Comparison of ENCODE assay signal across 26 cellular contexts in genomic region chr6:48136856-48137255, GRCh38. TPM values are rescaled to one million over a fixed set of nuclear protein-coding genes. Genes with fewer than 3 reads are reported as not detected.
DNase-seq lines count a peak whose midpoint lies in the region; ATAC-seq and TF ChIP-seq lines count a peak whose summit lies in the region.
"Had no signal": no experiment of that assay in that cellular context is flagged by ENCODE, and none has a peak within 500 bp of the region (broad histone marks: within the 10 kb centered on the region; RNA-seq: fewer than 3 reads in every experiment).

No MANE protein-coding gene starts in this region.

- H3K4me2 ChIP-seq in mesenchymal stem cell (ENCODE audit: low read length, poor library complexity, severe bottlenecking), result no peak overlapping the region
- H3K4me2 ChIP-seq: KMS-11 had no signal

- H3K9me3 Mint-ChIP-seq in MCF 10A (ENCODE audit: unreplicated experiment), result no peaks in the 10 kb centered on the region
- H3K9me3 Mint-ChIP-seq: activated naive CD8-positive, alpha-beta T cell treated with anti-CD3 and anti-CD28 coated beads, Interleukin-2, amount 50 U/mL, for 24 hours had no signal

- H3K79me1 ChIP-seq in mesenchymal stem cell (replicated peaks; ENCODE audit: low read length, poor library complexity, severe bottlenecking), result no peaks in the 10 kb centered on the region

- no peak overlapping the region for H2BK12ac ChIP-seq in mesenchymal stem cell (ENCODE audit: low read length in 2 of 2)

- H2BK120ac ChIP-seq in mesenchymal stem cell (ENCODE audit: low read depth, low read length), result no peak overlapping the region

- H3K4me3 ChIP-seq in breast epithelium, result no peak overlapping the region
- H3K4me3 ChIP-seq in mesenchymal stem cell (ENCODE audit: insufficient read depth in 1 of 2, low read depth in 1 of 2, low read length in 2 of 2), result no peak overlapping the region
- H3K4me3 ChIP-seq in colonic mucosa, result no peak overlapping the region
- H3K4me3 ChIP-seq: coronary artery, heart left ventricle, right atrium auricular region had no signal

- no peak overlapping the region for H3K4ac ChIP-seq in mesenchymal stem cell (ENCODE audit: low read depth in 1 of 2, low read length in 2 of 2)

- POLR2A ChIA-PET in MCF 10A (lab: Yijun Ruan, JAX), result interaction anchor here (0.7 to 1.4 kb wide), 3 partner anchors 25 to 154 kb away, joined by 3 to 6 read pairs (median 4); partner anchors contain the start of gene PTCHD4

- TF ChIP-seq POLR2A in breast epithelium (IDR thresholded peaks at IDR 0.05), result no peak

- no peak for DNase-seq in MCF 10A (ENCODE audit: unreplicated experiment)
- DNase-seq in breast epithelium (ENCODE audit: low spot score in 2 of 2), result no peak
- peak; percentile 75 for DNase-seq in dedifferentiated amniotic fluid mesenchymal stem cell (ENCODE audit: extremely low spot score)
- peak; percentile 20 for DNase-seq in mesenchymal stem cell
- no peak for DNase-seq in colonic mucosa
- DNase-seq in T-helper 1 cell, result no peak
- DNase-seq: activated CD8-positive, alpha-beta memory T cell treated with anti-CD3 and anti-CD28 coated beads for 24 hours; activated gamma-delta T cell treated with Interleukin-2 at 50 U/mL for 16 hours; activated naive CD8-positive, alpha-beta T cell treated with anti-CD3 and anti-CD28 coated beads, Interleukin-2, amount 50 U/mL, for 24 hours; activated T-cell treated with anti-CD3 and anti-CD28 coated beads, Interleukin-2, amount 50 U/mL, for 1 hour; DMS153; heart left ventricle; left cardiac atrium; midbrain; NCI-H1694; NCI-H2171; NCI-H69; stimulated activated naive CD8-positive, alpha-beta T cell treated with anti-CD3 and anti-CD28 coated beads, Interleukin-15, Interleukin-2, amounts not matched to agents 100 U/mL and 50 U/mL, for 24 hours; T-helper 2 cell had no signal

- no peak overlapping the region for H3K18ac ChIP-seq in mesenchymal stem cell (ENCODE audit: low read depth in 1 of 2, low read length in 2 of 2)

- intact Hi-C loops in MCF 10A (cut with micrococcal nuclease), result no loop called here
- intact Hi-C loops in breast epithelium (cut with DNase I; ENCODE audit: low total_unique reads), result no loop called here
- intact Hi-C loops in colonic mucosa (cut with DNase I), result no loop called here

- no TSS peak for BruUV-seq in MCF 10A (replicated peaks; lab: Mats Ljungman, UMichigan)

- no peak overlapping the region for H2AK5ac ChIP-seq in mesenchymal stem cell (ENCODE audit: low read length, severe bottlenecking)

- no peak overlapping the region for H2BK5ac ChIP-seq in mesenchymal stem cell (ENCODE audit: low read depth, low read length, poor library complexity, severe bottlenecking)

- no peaks in the 10 kb centered on the region for H3K36me3 ChIP-seq in breast epithelium
- no peaks in the 10 kb centered on the region for H3K36me3 ChIP-seq in mesenchymal stem cell (ENCODE audit: control insufficient read depth in 1 of 2, insufficient read depth in 2 of 2, low read depth in 1 of 2, low read length in 2 of 2)
- H3K36me3 ChIP-seq in colonic mucosa, result no peaks in the 10 kb centered on the region
- H3K36me3 ChIP-seq: heart left ventricle, right atrium auricular region had no signal

- no peaks in the 10 kb centered on the region for H3K36me3 Mint-ChIP-seq in MCF 10A (ENCODE audit: insufficient read depth, unreplicated experiment)
- H3K36me3 Mint-ChIP-seq: natural killer cell treated with Interleukin-12 subunit alpha and Interleukin-12 subunit beta and Interleukin-15 and Interleukin-18, amount 100 ng/mL, for 72 hours had no signal

- H3K14ac ChIP-seq in mesenchymal stem cell (ENCODE audit: low read length in 2 of 2), result no peak overlapping the region

- H2BK15ac ChIP-seq in mesenchymal stem cell (ENCODE audit: low read depth, poor library complexity, severe bottlenecking), result no peak overlapping the region

- H4K8ac ChIP-seq in mesenchymal stem cell (ENCODE audit: low read length), result no peak overlapping the region

- H2AFZ ChIP-seq in mesenchymal stem cell (ENCODE audit: low read depth, low read length), result no peak overlapping the region

- WGBS in mesenchymal stem cell, result 75% methylated on average over 2 of the region's 2 CpGs

- H3K4me3 Mint-ChIP-seq in MCF 10A (ENCODE audit: unreplicated experiment), result no peak overlapping the region
- H3K4me3 Mint-ChIP-seq: activated naive CD8-positive, alpha-beta T cell treated with anti-CD3 and anti-CD28 coated beads, Interleukin-2, amount 50 U/mL, for 24 hours; natural killer cell treated with Interleukin-12 subunit alpha and Interleukin-12 subunit beta and Interleukin-15 and Interleukin-18, amount 100 ng/mL, for 72 hours had no signal

- H3K9ac ChIP-seq in mesenchymal stem cell (ENCODE audit: low read length) (peak overlapping the region; percentile 39), colonic mucosa (ENCODE audit: low read depth in 2 of 2, low read length in 2 of 2) (no peak overlapping the region)
- H3K9ac ChIP-seq: KMS-11 had no signal

- H3K27ac ChIP-seq in breast epithelium, result no peak overlapping the region
- no peak overlapping the region for H3K27ac ChIP-seq in mesenchymal stem cell (ENCODE audit: low read length, poor library complexity, severe bottlenecking)
- no peak overlapping the region for H3K27ac ChIP-seq in colonic mucosa
- H3K27ac ChIP-seq: 22Rv1, coronary artery, heart left ventricle, KMS-11, right atrium auricular region had no signal

- H3K4me1 ChIP-seq in breast epithelium (no peaks in the 10 kb centered on the region), mesenchymal stem cell (ENCODE audit: control insufficient read depth, insufficient read depth, low read depth, low read length) (peaks cover 2% of the 10 kb centered on the region), colonic mucosa (no peaks in the 10 kb centered on the region)
- H3K4me1 ChIP-seq: heart left ventricle, right atrium auricular region had no signal

- peaks cover 62% of the 10 kb centered on the region for H3K4me1 Mint-ChIP-seq in MCF 10A (ENCODE audit: insufficient read depth, unreplicated experiment)
- H3K4me1 Mint-ChIP-seq: activated naive CD8-positive, alpha-beta T cell treated with anti-CD3 and anti-CD28 coated beads, Interleukin-2, amount 50 U/mL, for 24 hours had no signal

- no peak overlapping the region for H4K91ac ChIP-seq in mesenchymal stem cell (ENCODE audit: low read length)

- H3K27me3 ChIP-seq in breast epithelium, result no peaks in the 10 kb centered on the region
- no peaks in the 10 kb centered on the region for H3K27me3 ChIP-seq in mesenchymal stem cell (ENCODE audit: control insufficient read depth in 1 of 2, insufficient read depth in 1 of 2, low read length in 2 of 2)
- no peaks in the 10 kb centered on the region for H3K27me3 ChIP-seq in colonic mucosa
- H3K27me3 ChIP-seq: heart left ventricle, right atrium auricular region had no signal

- TF ChIP-seq CTCF in MCF 10A (IDR thresholded peaks at IDR 0.05; ENCODE audit: unreplicated experiment) (no peak), breast epithelium (IDR thresholded peaks at IDR 0.05) (no peak), colonic mucosa (IDR thresholded peaks at IDR 0.05) (no peak)

- ATAC-seq in HG02798 (IDR thresholded peaks at IDR 0.05; ENCODE audit: poor library complexity, unreplicated experiment) (no peak), HG03457 (IDR thresholded peaks at IDR 0.05; ENCODE audit: unreplicated experiment) (no peak)
- ATAC-seq: activated naive CD8-positive, alpha-beta T cell treated with anti-CD3 and anti-CD28 coated beads, Interleukin-2, amount 50 U/mL, for 24 hours; heart left ventricle; natural killer cell treated with Interleukin-12 subunit alpha and Interleukin-12 subunit beta and Interleukin-15 and Interleukin-18, amount 100 ng/mL, for 72 hours; stimulated activated naive CD8-positive, alpha-beta T cell treated with anti-CD3 and anti-CD28 coated beads, Interleukin-15, Interleukin-2, amounts not matched to agents 100 U/mL and 50 U/mL, for 24 hours had no signal

- H3K27me3 Mint-ChIP-seq in MCF 10A (ENCODE audit: insufficient read depth, unreplicated experiment), result no peaks in the 10 kb centered on the region
- H3K27me3 Mint-ChIP-seq: activated naive CD8-positive, alpha-beta T cell treated with anti-CD3 and anti-CD28 coated beads, Interleukin-2, amount 50 U/mL, for 24 hours; natural killer cell treated with Interleukin-12 subunit alpha and Interleukin-12 subunit beta and Interleukin-15 and Interleukin-18, amount 100 ng/mL, for 72 hours had no signal

- H3K23ac ChIP-seq in mesenchymal stem cell (ENCODE audit: low read length in 2 of 2), result no peak overlapping the region

- H3K27ac Mint-ChIP-seq in MCF 10A (ENCODE audit: low read depth, unreplicated experiment), result peak overlapping the region; percentile 78
- H3K27ac Mint-ChIP-seq: activated naive CD8-positive, alpha-beta T cell treated with anti-CD3 and anti-CD28 coated beads, Interleukin-2, amount 50 U/mL, for 24 hours; natural killer cell treated with Interleukin-12 subunit alpha and Interleukin-12 subunit beta and Interleukin-15 and Interleukin-18, amount 100 ng/mL, for 72 hours had no signal

- H3K9me3 ChIP-seq in breast epithelium (no peaks in the 10 kb centered on the region), mesenchymal stem cell (ENCODE audit: control insufficient read depth, low read length) (no peaks in the 10 kb centered on the region), colonic mucosa (no peaks in the 10 kb centered on the region)
- H3K9me3 ChIP-seq: heart left ventricle, right atrium auricular region had no signal

- CTCF ChIA-PET in MCF 10A (lab: Yijun Ruan, JAX), result no interaction called here

RNA-seq across cellular contexts. Expression of gene PTCHD4, which starts 25.9 kb away (rescaled TPM):
- 7.4 and 8.4 TPM in 2 replicates for total RNA-seq in MCF 10A (2022)
- 1 to 10 TPM; 1.6 to 2.9 (median 1.9) TPM for total RNA-seq in breast epithelium
- polyA plus RNA-seq in mesenchymal stem cell (2013, experiment 1 of 2), result 7.8 TPM
- 8.5 TPM for polyA plus RNA-seq in mesenchymal stem cell (2013, experiment 2 of 2)
- total RNA-seq in colonic mucosa, result not detected
- total RNA-seq: natural killer cell treated with Interleukin-12 subunit alpha and Interleukin-12 subunit beta and Interleukin-15 and Interleukin-18, amount 100 ng/mL, for 72 hours had no signal

Comparison
In these comparisons a context has a peak if more than half of its experiments do, and no peak if none do; other contexts are left out.
1. DNase-seq: peak in dedifferentiated amniotic fluid mesenchymal stem cell (single experiment) and mesenchymal stem cell (single experiment); none in MCF 10A (single experiment), breast epithelium (0 of 2), colonic mucosa (single experiment) and T-helper 1 cell (0 of 5).